18 cellular contexts compared by ENCODE assay signal in the genomic region with DNA sequence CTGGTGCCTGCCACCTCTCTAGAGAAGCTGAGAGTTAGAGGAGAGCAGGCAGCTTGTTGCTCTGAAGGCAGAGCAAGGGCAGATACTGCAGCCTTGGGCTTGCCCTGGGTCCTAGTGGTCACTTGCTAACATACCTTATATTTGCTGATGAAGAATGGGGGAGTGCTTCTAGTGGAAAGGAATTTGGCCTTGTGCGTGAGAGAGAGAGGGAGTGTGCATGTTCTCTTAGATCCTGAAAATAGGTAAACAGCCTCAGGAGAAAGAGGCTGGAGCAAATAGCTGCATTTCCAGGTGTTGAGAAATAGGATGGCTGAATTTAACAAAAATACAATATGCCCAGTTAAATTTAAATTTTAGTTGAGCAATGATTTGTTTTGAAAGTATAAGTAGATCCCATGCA.
DNase-seq lines count a peak whose midpoint lies in the region; ATAC-seq and TF ChIP-seq lines count a peak whose summit lies in the region.
"Had no signal": no experiment of that assay in that cellular context is flagged by ENCODE, and none has a peak within 500 bp of the region (broad histone marks: within the 10 kb centered on the region; RNA-seq: fewer than 3 reads in every experiment).

No MANE protein-coding gene starts in this region.

- H3K79me2 ChIP-seq in trophoblast cell (ENCODE audit: control insufficient read depth, insufficient read depth, low read length, poor library complexity): no peaks in the 10 kb centered on the region

- no peak overlapping the region for H3K23ac ChIP-seq in trophoblast cell (ENCODE audit: low read length)

- no peak overlapping the region for H2BK5ac ChIP-seq in trophoblast cell (ENCODE audit: low read depth, low read length, poor library complexity)

- H2AK5ac ChIP-seq in trophoblast cell (ENCODE audit: low read length): no peak overlapping the region

- no peaks in the 10 kb centered on the region for H3K9me3 ChIP-seq in trophoblast cell (ENCODE audit: insufficient read depth, low read depth, low read length)

- no peaks in the 10 kb centered on the region for H3K36me3 ChIP-seq in trophoblast cell (ENCODE audit: control insufficient read depth in 1 of 2, insufficient read depth in 2 of 2, low read length in 2 of 2)

- CTCF ChIA-PET in WTC11 (lab: Charles Lee): interaction anchor here (0.6 to 1.0 kb wide), 2 partner anchors 59 to 725 kb away, joined by 3 to 4 read pairs; a partner anchor contains a TSS

- no peak for TF ChIP-seq CTCF in WTC11 (IDR thresholded peaks at IDR 0.05)

- no peak overlapping the region for H4K8ac ChIP-seq in trophoblast cell (ENCODE audit: low read depth, low read length)

- H3K4me1 ChIP-seq in trophoblast cell (ENCODE audit: control insufficient read depth in 1 of 2, insufficient read depth in 2 of 2, low read length in 2 of 2): peaks cover 8 to 9% of the 10 kb centered on the region in 2 experiments

- no peak overlapping the region for H3K4me3 ChIP-seq in trophoblast cell (ENCODE audit: low read depth, low read length)
- H3K4me3 ChIP-seq: GM12878 had no signal

- no peak overlapping the region for H3K4me2 ChIP-seq in trophoblast cell (ENCODE audit: low read length)

- H3K27me3 Mint-ChIP-seq in WTC11 (ENCODE audit: low read depth): no peaks in the 10 kb centered on the region
- H3K27me3 Mint-ChIP-seq: activated naive CD4-positive, alpha-beta T cell treated with anti-CD3 and anti-CD28 coated beads, Interleukin-2, amount 10 ng/mL, durations not matched to agents 7 days and 5 days had no signal

- no peak overlapping the region for H3K9ac ChIP-seq in trophoblast cell (ENCODE audit: low read length)

- no peak overlapping the region for H3K18ac ChIP-seq in trophoblast cell (ENCODE audit: low read length)

- H3K27me3 ChIP-seq in trophoblast cell (ENCODE audit: insufficient read depth, low read length): no peaks in the 10 kb centered on the region

- H3K36me3 Mint-ChIP-seq in WTC11: no peaks in the 10 kb centered on the region
- H3K36me3 Mint-ChIP-seq: activated naive CD4-positive, alpha-beta T cell treated with anti-CD3 and anti-CD28 coated beads, Interleukin-2, amount 10 ng/mL, durations not matched to agents 7 days and 5 days had no signal

- no peak overlapping the region for H4K12ac ChIP-seq in trophoblast cell (ENCODE audit: low read depth, low read length)

- H3K14ac ChIP-seq in trophoblast cell (ENCODE audit: low read length): no peak overlapping the region

- H4K91ac ChIP-seq in trophoblast cell (ENCODE audit: low read depth, low read length): no peak overlapping the region

- H2BK120ac ChIP-seq in trophoblast cell (ENCODE audit: insufficient read depth, low read length, poor library complexity): no peak overlapping the region

- no peak overlapping the region for H3K27ac ChIP-seq in trophoblast cell (ENCODE audit: low read depth, low read length)

- H2BK12ac ChIP-seq in trophoblast cell (ENCODE audit: low read length): no peak overlapping the region

- H2AFZ ChIP-seq in trophoblast cell (ENCODE audit: insufficient read depth, low read length, poor library complexity): no peak overlapping the region

- H3K79me1 ChIP-seq in trophoblast cell (ENCODE audit: low read length): no peaks in the 10 kb centered on the region

- in situ Hi-C loops in G401 (cut with HindIII; ENCODE audit: low sequenced_read_pairs): no loop called here

- H3K4me3 Mint-ChIP-seq in WTC11: no peak overlapping the region
- H3K4me3 Mint-ChIP-seq: activated naive CD4-positive, alpha-beta T cell treated with anti-CD3 and anti-CD28 coated beads, Interleukin-2, amount 10 ng/mL, durations not matched to agents 7 days and 5 days; activated T-cell treated with anti-CD3 and anti-CD28 coated beads, Interleukin-2, amount 50 U/mL, for 72 hours had no signal

- peak; percentile 87 for ATAC-seq in WTC11
- no peak for ATAC-seq in GM21390 (IDR thresholded peaks at IDR 0.05; ENCODE audit: unreplicated experiment)
- ATAC-seq in HG02870 (IDR thresholded peaks at IDR 0.05; ENCODE audit: unreplicated experiment): no peak
- ATAC-seq: activated T-cell treated with anti-CD3 and anti-CD28 coated beads, Interleukin-2, amount 50 U/mL, for 72 hours; GM12878 had no signal

- peak; percentile 12 for DNase-seq in G401 (ENCODE audit: low spot score)
- no peak for DNase-seq in WTC11 (ENCODE audit: low spot score)
- peak; percentile 40 for DNase-seq in iPS-NIHi7 (ENCODE audit: extremely low spot score)
- DNase-seq in trophoblast cell: peak; percentile 2 to 4
- no peak for DNase-seq in NCI-H526 (lab: John Stamatoyannopoulos, UW)
- DNase-seq in activated CD8-positive, alpha-beta memory T cell treated with anti-CD3 and anti-CD28 coated beads for 24 hours: no peak
- DNase-seq: activated naive CD4-positive, alpha-beta T cell treated with anti-CD3 and anti-CD28 coated beads, Interleukin-2, amount 10 ng/mL, durations not matched to agents 7 days and 5 days; activated T-cell treated with anti-CD3 and anti-CD28 coated beads, Interleukin-2, amount 50 U/mL, for 72 hours; aorta; Kasumi-1; NCI-H1092; NCI-H2081; NCI-H446 treated with DMSO at 0.1 percent for 48 hours; stimulated activated CD4-positive, alpha-beta T cell treated with anti-CD3 and anti-CD28 coated beads, Interleukin-15, amount 100 ng/mL, for 24 hours; SW 1271 had no signal

- no peak overlapping the region for H3K4ac ChIP-seq in trophoblast cell (ENCODE audit: low read depth, low read length)

- no peak overlapping the region for H3K27ac Mint-ChIP-seq in WTC11
- H3K27ac Mint-ChIP-seq: activated naive CD4-positive, alpha-beta T cell treated with anti-CD3 and anti-CD28 coated beads, Interleukin-2, amount 10 ng/mL, durations not matched to agents 7 days and 5 days; activated T-cell treated with anti-CD3 and anti-CD28 coated beads, Interleukin-2, amount 50 U/mL, for 72 hours had no signal

- WGBS in trophoblast cell (ENCODE audit: extremely low coverage, insufficient coverage, insufficient read length): no CpG with 5 or more reads among the region's 1 CpG

- H3K9me3 Mint-ChIP-seq in WTC11: no peaks in the 10 kb centered on the region

- peaks cover 13% of the 10 kb centered on the region for H3K4me1 Mint-ChIP-seq in WTC11
- H3K4me1 Mint-ChIP-seq: activated naive CD4-positive, alpha-beta T cell treated with anti-CD3 and anti-CD28 coated beads, Interleukin-2, amount 10 ng/mL, durations not matched to agents 7 days and 5 days had no signal

- POLR2A ChIA-PET in WTC11 (lab: Charles Lee): no interaction called here

TF ChIP-seq in WTC11, 78 proteins besides CTCF, POLR2A, EP300 and RAD21 (continues in another document):
- TF ChIP-seq NFATC4 (CRISPR knock-in tag; IDR thresholded peaks at IDR 0.05): no peak
- TF ChIP-seq, protein P1, sequence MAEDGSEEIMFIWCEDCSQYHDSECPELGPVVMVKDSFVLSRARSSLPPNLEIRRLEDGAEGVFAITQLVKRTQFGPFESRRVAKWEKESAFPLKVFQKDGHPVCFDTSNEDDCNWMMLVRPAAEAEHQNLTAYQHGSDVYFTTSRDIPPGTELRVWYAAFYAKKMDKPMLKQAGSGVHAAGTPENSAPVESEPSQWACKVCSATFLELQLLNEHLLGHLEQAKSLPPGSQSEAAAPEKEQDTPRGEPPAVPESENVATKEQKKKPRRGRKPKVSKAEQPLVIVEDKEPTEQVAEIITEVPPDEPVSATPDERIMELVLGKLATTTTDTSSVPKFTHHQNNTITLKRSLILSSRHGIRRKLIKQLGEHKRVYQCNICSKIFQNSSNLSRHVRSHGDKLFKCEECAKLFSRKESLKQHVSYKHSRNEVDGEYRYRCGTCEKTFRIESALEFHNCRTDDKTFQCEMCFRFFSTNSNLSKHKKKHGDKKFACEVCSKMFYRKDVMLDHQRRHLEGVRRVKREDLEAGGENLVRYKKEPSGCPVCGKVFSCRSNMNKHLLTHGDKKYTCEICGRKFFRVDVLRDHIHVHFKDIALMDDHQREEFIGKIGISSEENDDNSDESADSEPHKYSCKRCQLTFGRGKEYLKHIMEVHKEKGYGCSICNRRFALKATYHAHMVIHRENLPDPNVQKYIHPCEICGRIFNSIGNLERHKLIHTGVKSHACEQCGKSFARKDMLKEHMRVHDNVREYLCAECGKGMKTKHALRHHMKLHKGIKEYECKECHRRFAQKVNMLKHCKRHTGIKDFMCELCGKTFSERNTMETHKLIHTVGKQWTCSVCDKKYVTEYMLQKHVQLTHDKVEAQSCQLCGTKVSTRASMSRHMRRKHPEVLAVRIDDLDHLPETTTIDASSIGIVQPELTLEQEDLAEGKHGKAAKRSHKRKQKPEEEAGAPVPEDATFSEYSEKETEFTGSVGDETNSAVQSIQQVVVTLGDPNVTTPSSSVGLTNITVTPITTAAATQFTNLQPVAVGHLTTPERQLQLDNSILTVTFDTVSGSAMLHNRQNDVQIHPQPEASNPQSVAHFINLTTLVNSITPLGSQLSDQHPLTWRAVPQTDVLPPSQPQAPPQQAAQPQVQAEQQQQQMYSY (CRISPR knock-in tag; IDR thresholded peaks at IDR 0.05): no peak
- TF ChIP-seq, protein P2, sequence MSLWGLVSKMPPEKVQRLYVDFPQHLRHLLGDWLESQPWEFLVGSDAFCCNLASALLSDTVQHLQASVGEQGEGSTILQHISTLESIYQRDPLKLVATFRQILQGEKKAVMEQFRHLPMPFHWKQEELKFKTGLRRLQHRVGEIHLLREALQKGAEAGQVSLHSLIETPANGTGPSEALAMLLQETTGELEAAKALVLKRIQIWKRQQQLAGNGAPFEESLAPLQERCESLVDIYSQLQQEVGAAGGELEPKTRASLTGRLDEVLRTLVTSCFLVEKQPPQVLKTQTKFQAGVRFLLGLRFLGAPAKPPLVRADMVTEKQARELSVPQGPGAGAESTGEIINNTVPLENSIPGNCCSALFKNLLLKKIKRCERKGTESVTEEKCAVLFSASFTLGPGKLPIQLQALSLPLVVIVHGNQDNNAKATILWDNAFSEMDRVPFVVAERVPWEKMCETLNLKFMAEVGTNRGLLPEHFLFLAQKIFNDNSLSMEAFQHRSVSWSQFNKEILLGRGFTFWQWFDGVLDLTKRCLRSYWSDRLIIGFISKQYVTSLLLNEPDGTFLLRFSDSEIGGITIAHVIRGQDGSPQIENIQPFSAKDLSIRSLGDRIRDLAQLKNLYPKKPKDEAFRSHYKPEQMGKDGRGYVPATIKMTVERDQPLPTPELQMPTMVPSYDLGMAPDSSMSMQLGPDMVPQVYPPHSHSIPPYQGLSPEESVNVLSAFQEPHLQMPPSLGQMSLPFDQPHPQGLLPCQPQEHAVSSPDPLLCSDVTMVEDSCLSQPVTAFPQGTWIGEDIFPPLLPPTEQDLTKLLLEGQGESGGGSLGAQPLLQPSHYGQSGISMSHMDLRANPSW (CRISPR knock-in tag; conservative IDR thresholded peaks at IDR 0.05; ENCODE audit: low read depth): no peak
- TF ChIP-seq, protein P3, sequence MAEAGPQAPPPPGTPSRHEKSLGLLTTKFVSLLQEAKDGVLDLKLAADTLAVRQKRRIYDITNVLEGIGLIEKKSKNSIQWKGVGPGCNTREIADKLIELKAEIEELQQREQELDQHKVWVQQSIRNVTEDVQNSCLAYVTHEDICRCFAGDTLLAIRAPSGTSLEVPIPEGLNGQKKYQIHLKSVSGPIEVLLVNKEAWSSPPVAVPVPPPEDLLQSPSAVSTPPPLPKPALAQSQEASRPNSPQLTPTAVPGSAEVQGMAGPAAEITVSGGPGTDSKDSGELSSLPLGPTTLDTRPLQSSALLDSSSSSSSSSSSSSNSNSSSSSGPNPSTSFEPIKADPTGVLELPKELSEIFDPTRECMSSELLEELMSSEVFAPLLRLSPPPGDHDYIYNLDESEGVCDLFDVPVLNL (CRISPR knock-in tag; IDR thresholded peaks at IDR 0.05; ENCODE audit: borderline replicate concordance, low read depth): no peak

Comparison
In these comparisons a context has a peak if more than half of its experiments do, and no peak if none do; other contexts are left out.
1. DNase-seq: peak in G401 (single experiment), iPS-NIHi7 (single experiment) and trophoblast cell (2 of 2); none in WTC11 (single experiment), NCI-H526 (0 of 2) and activated CD8-positive, alpha-beta memory T cell treated with anti-CD3 and anti-CD28 coated beads for 24 hours (single experiment).